In genomic region chr18:79569720-79570119, GRCh38 we compare ENCODE assay signal across 1 cellular context.
TF ChIP-seq lines count a peak whose summit lies in the region.

No MANE protein-coding gene starts in this region.

TF ChIP-seq in H1, 55 proteins besides CTCF, POLR2A, EP300 and RAD21:
- TF ChIP-seq CHD1 (IDR thresholded peaks at IDR 0.05; ENCODE audit: low read depth, low read length) = no peak
- TF ChIP-seq TAF1 (IDR thresholded peaks at IDR 0.05; ENCODE audit: low read depth, low read length) = no peak
- no peak for TF ChIP-seq CHD7 (IDR thresholded peaks at IDR 0.05; ENCODE audit: insufficient replicate concordance, low read length)
